ENCODE assay signal across 11 cellular contexts in genomic region chr7:5590596-5591546, GRCh38. TPM values are rescaled to one million over a fixed set of nuclear protein-coding genes. Genes with fewer than 3 reads are reported as not detected.
DNase-seq lines count a peak whose midpoint lies in the region; ATAC-seq and TF ChIP-seq lines count a peak whose summit lies in the region.
"Had no signal": no experiment of that assay in that cellular context is flagged by ENCODE, and none has a peak within 500 bp of the region (broad histone marks: within the 10 kb centered on the region; RNA-seq: fewer than 3 reads in every experiment).

No MANE protein-coding gene starts in this region.

- intact Hi-C loops in adrenal gland (cut with DNase I), result no loop called here

- H3K27me3 Mint-ChIP-seq in T-helper 2 cell treated with Interferon-gamma antibody and Interleukin-4, amounts not matched to agents 5 μg/mL and 100 μg/mL, for 36 hours (ENCODE audit: low read depth), result peaks cover 29% of the 10 kb centered on the region
- peaks cover 10 to 11% (median 11%) of the 10 kb centered on the region in 3 donors for H3K27me3 Mint-ChIP-seq in immature natural killer cell (ENCODE audit: low read depth in 3 of 3)

- TF ChIP-seq CTCF in adrenal gland (IDR thresholded peaks at IDR 0.05) (no peak), thoracic aorta (IDR thresholded peaks at IDR 0.05) (no peak)

- no peak for DNase-seq in T-helper 2 cell treated with Interferon-gamma antibody and Interleukin-4, amounts not matched to agents 5 μg/mL and 100 μg/mL, for 36 hours (ENCODE audit: low spot score)
- DNase-seq in T-helper 2 cell (no peak), adrenal gland (no peak), immature natural killer cell (no peak), thoracic aorta (ENCODE audit: low spot score) (no peak), HCEC 1CT (no peak)
- DNase-seq: 8988T; activated CD4-positive, alpha-beta memory T cell treated with anti-CD3 and anti-CD28 coated beads, Interleukin-2, amount 10 ng/mL, durations not matched to agents 7 days and 5 days; NCI-H1436 treated with DMSO at 0.1 percent for 48 hours had no signal

- H3K4me3 ChIP-seq in adrenal gland, result no peak overlapping the region
- no peak overlapping the region for H3K4me3 ChIP-seq in thoracic aorta

- peaks cover 3% of the 10 kb centered on the region for H3K36me3 Mint-ChIP-seq in T-helper 2 cell treated with Interferon-gamma antibody and Interleukin-4, amounts not matched to agents 5 μg/mL and 100 μg/mL, for 36 hours (ENCODE audit: low read depth)
- no peaks in the 10 kb centered on the region for H3K36me3 Mint-ChIP-seq in immature natural killer cell

- TF ChIP-seq POLR2A in adrenal gland (IDR thresholded peaks at IDR 0.05), result no peak

- peak overlapping the region in 3 of 5 donors; percentile 12 to 88 (median 17) for H3K27ac ChIP-seq in adrenal gland
- H3K27ac ChIP-seq in thoracic aorta, result peak overlapping the region; percentile 65 to 67

- H3K27me3 ChIP-seq in adrenal gland (no peaks in the 10 kb centered on the region), thoracic aorta (replicated peaks; ENCODE audit: insufficient read depth) (no peaks in the 10 kb centered on the region)

- ATAC-seq in thoracic aorta (ENCODE audit: insufficient number of reproducible peaks, low FRiP score, low read depth), result no peak
- ATAC-seq in HG03135 (IDR thresholded peaks at IDR 0.05; ENCODE audit: unreplicated experiment), result no peak
- ATAC-seq in HG03469 (IDR thresholded peaks at IDR 0.05; ENCODE audit: unreplicated experiment), result no peak

- peaks cover 13% of the 10 kb centered on the region for H3K4me1 Mint-ChIP-seq in T-helper 2 cell treated with Interferon-gamma antibody and Interleukin-4, amounts not matched to agents 5 μg/mL and 100 μg/mL, for 36 hours (ENCODE audit: low read depth)
- peaks cover 11 to 14% of the 10 kb centered on the region in 2 donors for H3K4me1 Mint-ChIP-seq in immature natural killer cell

- peak overlapping the region; percentile 6 for H3K4me3 Mint-ChIP-seq in T-helper 2 cell treated with Interferon-gamma antibody and Interleukin-4, amounts not matched to agents 5 μg/mL and 100 μg/mL, for 36 hours
- peak overlapping the region in 3 of 5 donors; percentile 37 to 63 (median 51) for H3K4me3 Mint-ChIP-seq in immature natural killer cell
- H3K4me3 Mint-ChIP-seq: activated CD4-positive, alpha-beta memory T cell treated with anti-CD3 and anti-CD28 coated beads, Interleukin-2, amount 10 ng/mL, durations not matched to agents 7 days and 5 days had no signal

- H3K27ac Mint-ChIP-seq in T-helper 2 cell treated with Interferon-gamma antibody and Interleukin-4, amounts not matched to agents 5 μg/mL and 100 μg/mL, for 36 hours, result no peak overlapping the region
- no peak overlapping the region for H3K27ac Mint-ChIP-seq in immature natural killer cell
- H3K27ac Mint-ChIP-seq: activated CD4-positive, alpha-beta memory T cell treated with anti-CD3 and anti-CD28 coated beads, Interleukin-2, amount 10 ng/mL, durations not matched to agents 7 days and 5 days had no signal

- H3K36me3 ChIP-seq in adrenal gland (replicated peaks in 1 of 2) (no peaks in the 10 kb centered on the region), thoracic aorta (no peaks in the 10 kb centered on the region)

- H3K9me3 ChIP-seq in adrenal gland (replicated peaks in 1 of 3), result no peaks in the 10 kb centered on the region
- H3K9me3 ChIP-seq in thoracic aorta, result no peaks in the 10 kb centered on the region

- 48 to 60% (median 51%) methylated on average over 18 of the region's 18 CpGs for WGBS in adrenal gland, 4 donors

- H3K9me3 Mint-ChIP-seq in T-helper 2 cell treated with Interferon-gamma antibody and Interleukin-4, amounts not matched to agents 5 μg/mL and 100 μg/mL, for 36 hours, result no peaks in the 10 kb centered on the region
- no peaks in the 10 kb centered on the region for H3K9me3 Mint-ChIP-seq in immature natural killer cell
- H3K9me3 Mint-ChIP-seq: activated CD4-positive, alpha-beta memory T cell treated with anti-CD3 and anti-CD28 coated beads, Interleukin-2, amount 10 ng/mL, durations not matched to agents 7 days and 5 days had no signal

- H3K4me1 ChIP-seq in adrenal gland (replicated peaks in 1 of 2), result peaks cover 28 to 35% of the 10 kb centered on the region in 2 donors
- H3K4me1 ChIP-seq in thoracic aorta (ENCODE audit: control insufficient read depth in 1 of 2, low read depth in 2 of 2), result peaks cover 11 to 33% of the 10 kb centered on the region in 2 donors

RNA-seq across cellular contexts. Expression of gene FSCN1, which starts 1.7 kb away (rescaled TPM):
- total RNA-seq in adrenal gland (100 to 1,000 TPM in 5 of 8 donors, 10 to 100 TPM in 3; 93.8 to 152 (median 103) TPM), thoracic aorta (10 to 100 TPM; 35.7 to 69.6 TPM)
- polyA plus RNA-seq in adrenal gland (10 to 100 TPM; 13.7 to 67.9 (median 56.0) TPM), immature natural killer cell (under 1 TPM in 1 of 3 donors, not detected in 2; 0.22 TPM)
